Comparison of ENCODE assay signal across 24 cellular contexts in the genomic region with DNA sequence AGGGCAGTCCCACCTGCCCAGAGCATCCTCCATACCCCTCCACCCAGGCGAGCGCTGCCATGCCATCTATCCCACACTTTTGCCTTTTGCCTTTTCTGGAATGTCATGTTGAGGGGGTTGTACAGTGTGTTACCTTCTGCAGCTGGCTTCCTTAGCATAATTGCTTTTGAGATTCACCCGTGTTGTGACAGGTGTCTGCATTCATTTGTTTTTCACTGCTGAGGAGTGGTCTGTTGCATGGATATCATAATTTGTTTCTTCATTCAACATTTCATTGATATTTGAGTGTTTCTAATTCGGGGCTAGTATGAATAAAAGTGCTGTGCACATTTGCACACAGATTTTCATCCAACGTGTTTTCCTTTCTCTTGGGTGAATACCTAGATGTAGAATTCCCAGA.
"Had no signal": no experiment of that assay in that cellular context is flagged by ENCODE, and none has a peak within 500 bp of the region (broad histone marks: within the 10 kb centered on the region; RNA-seq: fewer than 3 reads in every experiment).

No MANE protein-coding gene starts in this region.

- H3K9ac ChIP-seq: neural progenitor cell, parathyroid adenoma had no signal

- DNase-seq: naive thymus-derived CD8-positive, alpha-beta T cell; nephron progenitor cell; occipital lobe; ovary; posterior cingulate gyrus; psoas muscle; right cardiac atrium; right lobe of liver; sigmoid colon; small intestine; stimulated activated CD4-positive, alpha-beta T cell treated with anti-CD3 and anti-CD28 coated beads, Interleukin-15, amount 100 ng/mL, for 24 hours; stimulated activated CD4-positive, alpha-beta T cell treated with anti-CD3 and anti-CD28 coated beads, Interleukin-2, amount 100 ng/mL, for 24 hours; stimulated activated CD4-positive, alpha-beta T cell treated with anti-CD3 and anti-CD28 coated beads, Interleukin-2, amount 100 ng/mL, for 48 hours; stimulated activated CD4-positive, alpha-beta T cell treated with anti-CD3 and anti-CD28 coated beads, Interleukin-4, amount 100 ng/mL, for 24 hours; stimulated activated naive B cell treated with anti-CD40 and anti-IgM and Interleukin-4, amounts not matched to agents 10 μg/mL and 1 μg/mL and 100 μg/mL, for 72 hours; stimulated activated naive CD4-positive, alpha-beta T cell treated with Interleukin-2 at 50 U/mL for 16 hours; stomach; thyroid gland; transverse colon; upper lobe of right lung; uterus had no signal

- H3K27ac ChIP-seq: neural progenitor cell, ovary, parathyroid adenoma, psoas muscle, right lobe of liver, sigmoid colon, stomach, thoracic aorta, thyroid gland, transverse colon, upper lobe of right lung, uterus had no signal

- H3K27me3 ChIP-seq: neural progenitor cell, ovary, right lobe of liver, sigmoid colon, stomach, thyroid gland, transverse colon, upper lobe of right lung, uterus had no signal

- H3K4me1 ChIP-seq: neural progenitor cell, parathyroid adenoma, psoas muscle, right lobe of liver, sigmoid colon, stomach, thyroid gland, transverse colon, upper lobe of right lung, uterus had no signal

- H3K79me2 ChIP-seq: parathyroid adenoma had no signal

- H3K4me3 ChIP-seq: neural progenitor cell, ovary, psoas muscle, right lobe of liver, sigmoid colon, stomach, thoracic aorta, thyroid gland, transverse colon, upper lobe of right lung, uterus had no signal

- H3K9me3 ChIP-seq: ovary, psoas muscle, right lobe of liver, sigmoid colon, thoracic aorta, thyroid gland, transverse colon, upper lobe of right lung, uterus had no signal

- H2AFZ ChIP-seq: neural progenitor cell, parathyroid adenoma had no signal

- H3K36me3 ChIP-seq: neural progenitor cell, ovary, right lobe of liver, sigmoid colon, stomach, thoracic aorta, thyroid gland, transverse colon, upper lobe of right lung, uterus had no signal

- H3K4me2 ChIP-seq: neural progenitor cell had no signal
